In the genomic region with DNA sequence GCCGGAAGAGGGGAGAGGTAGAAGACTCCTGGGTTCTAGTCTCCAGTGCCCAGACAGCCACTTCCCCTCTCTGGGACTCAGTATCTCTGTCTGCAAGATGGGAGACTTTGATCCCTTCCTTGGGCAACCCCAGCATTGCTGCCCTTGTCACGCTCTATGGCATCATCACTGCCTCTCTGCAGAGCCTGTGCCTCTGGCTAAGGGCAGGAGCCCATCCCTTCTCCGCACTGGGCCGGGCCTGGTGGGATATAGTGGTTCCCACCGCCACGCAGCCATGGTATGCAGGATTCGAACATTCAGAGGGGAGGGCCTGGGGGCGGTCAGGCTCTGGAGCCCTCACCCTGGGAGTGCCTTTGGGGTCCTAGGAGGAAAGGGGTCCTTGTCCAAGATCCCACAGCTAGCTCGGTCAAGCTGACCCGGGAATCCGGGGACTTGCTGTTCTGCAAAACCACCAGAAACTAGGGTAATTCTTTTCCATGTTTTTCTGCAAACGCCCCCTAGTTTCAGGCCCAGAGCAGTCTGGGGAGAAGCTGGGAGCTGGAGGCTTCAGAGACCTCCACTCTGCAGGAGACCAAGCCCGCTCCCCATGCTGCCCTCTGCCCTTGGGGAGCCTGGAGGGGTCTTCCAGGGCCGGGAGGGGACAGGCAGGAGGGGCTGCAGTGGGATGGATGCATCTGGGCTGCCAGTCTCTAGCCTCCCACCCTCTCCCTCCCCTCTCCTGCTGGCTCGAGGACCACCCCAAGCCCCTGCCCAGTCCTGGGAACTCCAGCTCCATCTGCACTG, we compare ENCODE assay signal across 10 cellular contexts. TPM values are rescaled to one million over a fixed set of nuclear protein-coding genes. Genes with fewer than 3 reads are reported as not detected.
DNase-seq lines count a peak whose midpoint lies in the region; ATAC-seq, FAIRE-seq and TF ChIP-seq lines count a peak whose summit lies in the region.
"Had no signal": no experiment of that assay in that cellular context is flagged by ENCODE, and none has a peak within 500 bp of the region (broad histone marks: within the 10 kb centered on the region; RNA-seq: fewer than 3 reads in every experiment).

No MANE protein-coding gene starts in this region.

- no peaks in the 10 kb centered on the region for H3K36me3 ChIP-seq in endodermal cell (ENCODE audit: control insufficient read depth, insufficient read depth, low read length)
- no peaks in the 10 kb centered on the region for H3K36me3 ChIP-seq in naive thymus-derived CD4-positive, alpha-beta T cell (ENCODE audit: control insufficient read depth in 2 of 3, insufficient read depth in 3 of 3, low read length in 3 of 3)
- H3K36me3 ChIP-seq in upper lobe of right lung: no peaks in the 10 kb centered on the region

- peak overlapping the region; percentile 60 for H3K27ac Mint-ChIP-seq in activated naive CD8-positive, alpha-beta T cell treated with anti-CD3 and anti-CD28 coated beads, Interleukin-2, amount 10 ng/mL, durations not matched to agents 7 days and 5 days
- no peak overlapping the region for H3K27ac Mint-ChIP-seq in activated naive CD8-positive, alpha-beta T cell treated with anti-CD3 and anti-CD28 coated beads, Interleukin-2, amount 50 U/mL, for 24 hours
- H3K27ac Mint-ChIP-seq in endodermal cell: peak overlapping the region; percentile 98
- peak overlapping the region in 8 of 9 donors; percentile 69 to 96 (median 92) for H3K27ac Mint-ChIP-seq in naive thymus-derived CD4-positive, alpha-beta T cell
- H3K27ac Mint-ChIP-seq: activated CD8-positive, alpha-beta memory T cell treated with anti-CD3 and anti-CD28 coated beads, Interleukin-2, amount 10 ng/mL, durations not matched to agents 7 days and 5 days had no signal

- TF ChIP-seq CTCF in endodermal cell (conservative IDR thresholded peaks at IDR 0.05) (no peak), upper lobe of right lung (IDR thresholded peaks at IDR 0.05) (no peak)

- no peaks in the 10 kb centered on the region for H3K9me3 ChIP-seq in endodermal cell (ENCODE audit: control insufficient read depth, low read length)
- H3K9me3 ChIP-seq in naive thymus-derived CD4-positive, alpha-beta T cell (ENCODE audit: control insufficient read depth in 2 of 3, low read length in 3 of 3): peaks cover 0 to 7% (median 0%) of the 10 kb centered on the region in 3 experiments
- H3K9me3 ChIP-seq in upper lobe of right lung: no peaks in the 10 kb centered on the region

- H3K27ac ChIP-seq in endodermal cell (ENCODE audit: low read depth, low read length) (peak overlapping the region; percentile 44), upper lobe of right lung (peak overlapping the region; percentile 92)
- H3K27ac ChIP-seq in naive thymus-derived CD4-positive, alpha-beta T cell (ENCODE audit: low read depth, low read length): peak overlapping the region; percentile 39

- CTCF ChIA-PET in naive thymus-derived CD4-positive, alpha-beta T cell (lab: Charles Lee): interaction anchor here (0.9 to 12.0 kb wide), 4 partner anchors 15 to 138 kb away, joined by 3 to 262 read pairs (median 4); partner anchors contain the start of gene RPL3

- H3K4me1 Mint-ChIP-seq in activated naive CD8-positive, alpha-beta T cell treated with anti-CD3 and anti-CD28 coated beads, Interleukin-2, amount 10 ng/mL, durations not matched to agents 7 days and 5 days: peaks cover 26% of the 10 kb centered on the region
- peaks cover 40% of the 10 kb centered on the region for H3K4me1 Mint-ChIP-seq in activated naive CD8-positive, alpha-beta T cell treated with anti-CD3 and anti-CD28 coated beads, Interleukin-2, amount 50 U/mL, for 24 hours
- H3K4me1 Mint-ChIP-seq in endodermal cell: peaks cover 62% of the 10 kb centered on the region
- peaks cover 28 to 44% (median 37%) of the 10 kb centered on the region in 7 donors for H3K4me1 Mint-ChIP-seq in naive thymus-derived CD4-positive, alpha-beta T cell

- H3K9ac ChIP-seq in endodermal cell (ENCODE audit: extremely low read depth, low read length, poor library complexity, severe bottlenecking): peak overlapping the region; percentile 49

- no peaks in the 10 kb centered on the region for H3K27me3 ChIP-seq in endodermal cell (ENCODE audit: control insufficient read depth, insufficient read depth, low read length, poor library complexity, severe bottlenecking)
- no peaks in the 10 kb centered on the region for H3K27me3 ChIP-seq in naive thymus-derived CD4-positive, alpha-beta T cell (ENCODE audit: control insufficient read depth in 2 of 2, insufficient read depth in 2 of 2, low read length in 2 of 2)
- H3K27me3 ChIP-seq in upper lobe of right lung: no peaks in the 10 kb centered on the region

- no peak for FAIRE-seq in GM19239 (lab: Jason Lieb, UNC)

- 89 to 100% methylated on average over 2 to 14 of the region's 15 CpGs for WGBS in endodermal cell (ENCODE audit: insufficient coverage in 1 of 2, insufficient read length in 1 of 2), 2 experiments

- H3K36me3 Mint-ChIP-seq in activated naive CD8-positive, alpha-beta T cell treated with anti-CD3 and anti-CD28 coated beads, Interleukin-2, amount 10 ng/mL, durations not matched to agents 7 days and 5 days: no peaks in the 10 kb centered on the region
- H3K36me3 Mint-ChIP-seq in activated naive CD8-positive, alpha-beta T cell treated with anti-CD3 and anti-CD28 coated beads, Interleukin-2, amount 50 U/mL, for 24 hours (ENCODE audit: low read depth): no peaks in the 10 kb centered on the region
- H3K36me3 Mint-ChIP-seq in endodermal cell (ENCODE audit: low read depth): no peaks in the 10 kb centered on the region
- peaks cover 0 to 3% (median 0%) of the 10 kb centered on the region in 5 donors for H3K36me3 Mint-ChIP-seq in naive thymus-derived CD4-positive, alpha-beta T cell
- H3K36me3 Mint-ChIP-seq: activated CD8-positive, alpha-beta memory T cell treated with anti-CD3 and anti-CD28 coated beads, Interleukin-2, amount 10 ng/mL, durations not matched to agents 7 days and 5 days had no signal

- no peak for ATAC-seq in activated naive CD8-positive, alpha-beta T cell treated with anti-CD3 and anti-CD28 coated beads, Interleukin-2, amount 10 ng/mL, durations not matched to agents 7 days and 5 days (ENCODE audit: low read depth)
- ATAC-seq in activated naive CD8-positive, alpha-beta T cell treated with anti-CD3 and anti-CD28 coated beads, Interleukin-2, amount 50 U/mL, for 24 hours: no peak
- ATAC-seq in naive thymus-derived CD4-positive, alpha-beta T cell: no peak
- no peak for ATAC-seq in upper lobe of right lung

- DNase-seq in activated naive CD8-positive, alpha-beta T cell treated with anti-CD3 and anti-CD28 coated beads, Interleukin-2, amount 10 ng/mL, durations not matched to agents 7 days and 5 days: no peak
- DNase-seq in activated naive CD8-positive, alpha-beta T cell treated with anti-CD3 and anti-CD28 coated beads, Interleukin-2, amount 50 U/mL, for 24 hours: no peak
- DNase-seq in endodermal cell (peak; percentile 73), upper lobe of right lung (no peak), DMS153 (lab: John Stamatoyannopoulos, UW) (no peak), amniotic stem cell (lab: John Stamatoyannopoulos, UW) (no peak), GM19239 (ENCODE audit: insufficient read length, low spot score) (no peak)
- no peak for DNase-seq in naive thymus-derived CD4-positive, alpha-beta T cell
- DNase-seq: NCI-H1417 treated with DMSO at 0.1 percent for 48 hours had no signal

- no peak overlapping the region for H3K4me3 Mint-ChIP-seq in activated naive CD8-positive, alpha-beta T cell treated with anti-CD3 and anti-CD28 coated beads, Interleukin-2, amount 10 ng/mL, durations not matched to agents 7 days and 5 days
- no peak overlapping the region for H3K4me3 Mint-ChIP-seq in activated naive CD8-positive, alpha-beta T cell treated with anti-CD3 and anti-CD28 coated beads, Interleukin-2, amount 50 U/mL, for 24 hours
- no peak overlapping the region for H3K4me3 Mint-ChIP-seq in endodermal cell
- no peak overlapping the region for H3K4me3 Mint-ChIP-seq in naive thymus-derived CD4-positive, alpha-beta T cell
- H3K4me3 Mint-ChIP-seq: activated CD8-positive, alpha-beta memory T cell treated with anti-CD3 and anti-CD28 coated beads, Interleukin-2, amount 10 ng/mL, durations not matched to agents 7 days and 5 days had no signal

- H3K9me3 Mint-ChIP-seq in activated naive CD8-positive, alpha-beta T cell treated with anti-CD3 and anti-CD28 coated beads, Interleukin-2, amount 10 ng/mL, durations not matched to agents 7 days and 5 days: no peaks in the 10 kb centered on the region
- H3K9me3 Mint-ChIP-seq in activated naive CD8-positive, alpha-beta T cell treated with anti-CD3 and anti-CD28 coated beads, Interleukin-2, amount 50 U/mL, for 24 hours: no peaks in the 10 kb centered on the region
- H3K9me3 Mint-ChIP-seq in endodermal cell: peaks cover 2% of the 10 kb centered on the region
- H3K9me3 Mint-ChIP-seq in naive thymus-derived CD4-positive, alpha-beta T cell: peaks cover 0 to 10% (median 3%) of the 10 kb centered on the region in 11 donors

- H3K4me1 ChIP-seq in endodermal cell (ENCODE audit: control insufficient read depth, insufficient read depth, low read length) (peaks cover 28% of the 10 kb centered on the region), upper lobe of right lung (peaks cover 50% of the 10 kb centered on the region)
- peaks cover 29 to 57% of the 10 kb centered on the region in 2 donors for H3K4me1 ChIP-seq in naive thymus-derived CD4-positive, alpha-beta T cell (ENCODE audit: control insufficient read depth in 2 of 2, insufficient read depth in 2 of 2, low read length in 2 of 2)

- no peaks in the 10 kb centered on the region for H3K27me3 Mint-ChIP-seq in activated naive CD8-positive, alpha-beta T cell treated with anti-CD3 and anti-CD28 coated beads, Interleukin-2, amount 10 ng/mL, durations not matched to agents 7 days and 5 days
- no peaks in the 10 kb centered on the region for H3K27me3 Mint-ChIP-seq in activated naive CD8-positive, alpha-beta T cell treated with anti-CD3 and anti-CD28 coated beads, Interleukin-2, amount 50 U/mL, for 24 hours
- H3K27me3 Mint-ChIP-seq in endodermal cell (ENCODE audit: insufficient read depth): no peaks in the 10 kb centered on the region
- H3K27me3 Mint-ChIP-seq in naive thymus-derived CD4-positive, alpha-beta T cell: peaks cover 0 to 2% (median 0%) of the 10 kb centered on the region in 5 donors

- POLR2A ChIA-PET in activated naive CD8-positive, alpha-beta T cell treated with anti-CD3 and anti-CD28 coated beads, Interleukin-2, amount 10 ng/mL, durations not matched to agents 7 days and 5 days (lab: Charles Lee): interaction anchor here (0.5 to 1.3 kb wide), 4 partner anchors 39 to 143 kb away, joined by 3 to 4 read pairs (median 3); partner anchors contain the start of gene RPL3
- POLR2A ChIA-PET in naive thymus-derived CD4-positive, alpha-beta T cell (lab: Charles Lee): interaction anchor here (0.6 to 11.2 kb wide), 4 partner anchors 66 to 979 kb away, joined by 3 to 240 read pairs (median 49); partner anchors contain the start of genes PDGFB and RPL3

- H3K4me3 ChIP-seq in endodermal cell (ENCODE audit: low read length) (no peak overlapping the region), upper lobe of right lung (no peak overlapping the region)
- H3K4me3 ChIP-seq in naive thymus-derived CD4-positive, alpha-beta T cell (ENCODE audit: low read length): no peak overlapping the region

- intact Hi-C loops in naive thymus-derived CD4-positive, alpha-beta T cell (cut with micrococcal nuclease): no loop called here
- intact Hi-C loops in upper lobe of right lung (cut with DNase I): no loop called here

RNA-seq across cellular contexts. Expression of gene CBX7, which starts 24.4 kb away (rescaled TPM):
- 10 to 100 TPM; 64.2 to 71.3 TPM for total RNA-seq in activated naive CD8-positive, alpha-beta T cell treated with anti-CD3 and anti-CD28 coated beads, Interleukin-2, amount 10 ng/mL, durations not matched to agents 7 days and 5 days
- total RNA-seq in endodermal cell: 10 to 100 TPM; 14.2 to 22.0 TPM
- polyA plus RNA-seq in endodermal cell (2013, experiment 1 of 2): 6.0 TPM
- 5.8 TPM for polyA plus RNA-seq in endodermal cell (2013, experiment 2 of 2)
- total RNA-seq in naive thymus-derived CD4-positive, alpha-beta T cell: 100 to 1,000 TPM in 2 of 5 experiments, 10 to 100 TPM in 3; 14.2 to 164 (median 76.9) TPM
- 10 to 100 TPM; 24.1 to 32.7 TPM for polyA plus RNA-seq in naive thymus-derived CD4-positive, alpha-beta T cell
- total RNA-seq in upper lobe of right lung: 62.7 TPM

Comparison
In these comparisons a context has a peak if more than half of its experiments do, and no peak if none do; other contexts are left out.
1. H3K27ac ChIP-seq: peak in every context shown above with its lines; median percentile 92 in upper lobe of right lung; 44 in endodermal cell; 39 in naive thymus-derived CD4-positive, alpha-beta T cell.